14 cellular contexts compared by ENCODE assay signal in the genomic region with DNA sequence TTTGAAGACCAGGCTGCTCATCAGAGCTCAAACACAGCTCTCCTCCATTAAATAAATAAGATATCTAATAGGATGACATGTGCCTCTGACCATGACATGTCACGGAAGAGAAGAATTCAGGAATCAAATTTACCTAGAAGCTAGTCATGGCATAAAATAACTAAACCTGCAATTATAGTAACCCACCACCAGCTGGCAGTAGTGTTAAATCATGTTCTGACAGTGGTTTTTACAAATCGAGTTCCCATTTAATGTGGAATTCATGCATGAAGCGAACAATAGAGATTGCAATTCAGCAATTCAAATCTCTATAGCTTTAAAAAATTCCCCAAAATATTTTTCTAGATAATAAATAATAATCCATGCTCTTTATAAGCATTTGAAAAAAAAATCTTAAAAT.
A peak's percentile ranks its signal among the peaks of the same experiment; 100 is the strongest.
DNase-seq lines count a peak whose midpoint lies in the region; ATAC-seq and TF ChIP-seq lines count a peak whose summit lies in the region.
"Had no signal": no experiment of that assay in that cellular context is flagged by ENCODE, and none has a peak within 500 bp of the region (broad histone marks: within the 10 kb centered on the region; RNA-seq: fewer than 3 reads in every experiment).

No MANE protein-coding gene starts in this region.

- no peak for TF ChIP-seq POLR2A in transverse colon (IDR thresholded peaks at IDR 0.05)

- H3K27ac ChIP-seq in left ventricle myocardium inferior (replicated peaks) = no peak overlapping the region
- H3K27ac ChIP-seq in heart right ventricle = no peak overlapping the region
- H3K27ac ChIP-seq in transverse colon = no peak overlapping the region
- H3K27ac ChIP-seq: prostate gland had no signal

- TF ChIP-seq EP300 in transverse colon (IDR thresholded peaks at IDR 0.05; ENCODE audit: low read depth) = no peak

- peak; percentile 9 for TF ChIP-seq CTCF in left ventricle myocardium inferior (IDR thresholded peaks at IDR 0.05; ENCODE audit: borderline replicate concordance)
- TF ChIP-seq CTCF in heart right ventricle (IDR thresholded peaks at IDR 0.05) = peak in 2 of 9 donors; percentile 15 to 36
- peak; percentile 20 for TF ChIP-seq CTCF in fibroblast of pulmonary artery (IDR thresholded peaks at IDR 0.05; ENCODE audit: low read length, missing control alignments)
- TF ChIP-seq CTCF in transverse colon (IDR thresholded peaks at IDR 0.05) = peak in 4 of 5 experiments; percentile 15 to 34 (median 21)

- H3K9me3 ChIP-seq in left ventricle myocardium inferior (replicated peaks) = peaks cover 37% of the 10 kb centered on the region
- peaks cover 0 to 37% (median 12%) of the 10 kb centered on the region in 11 donors for H3K9me3 ChIP-seq in heart right ventricle
- H3K9me3 ChIP-seq in NT2/D1 (ENCODE audit: insufficient read depth, low read length) = peaks cover 25% of the 10 kb centered on the region
- H3K9me3 ChIP-seq in transverse colon = peaks cover 5 to 8% of the 10 kb centered on the region in 2 donors
- H3K9me3 ChIP-seq: prostate gland had no signal

- intact Hi-C loops in left ventricle myocardium inferior (cut with micrococcal nuclease) = no loop called here
- intact Hi-C loops in heart right ventricle (cut with DNase I) = no loop called here
- intact Hi-C loops in transverse colon (cut with DNase I; ENCODE audit: low total_unique reads) = no loop called here
- intact Hi-C loops in Right ventricle myocardium superior (cut with DNase I) = no loop called here

- ATAC-seq in heart right ventricle = no peak
- no peak for ATAC-seq in Right ventricle myocardium superior (ENCODE audit: poor library complexity)
- no peak for ATAC-seq in HG03139 (IDR thresholded peaks at IDR 0.05; ENCODE audit: unreplicated experiment)

- no peaks in the 10 kb centered on the region for H3K36me3 ChIP-seq in left ventricle myocardium inferior
- no peaks in the 10 kb centered on the region for H3K36me3 ChIP-seq in heart right ventricle
- H3K36me3 ChIP-seq in NT2/D1 (ENCODE audit: insufficient read depth, insufficient read length, low read length) = no peaks in the 10 kb centered on the region
- H3K36me3 ChIP-seq in transverse colon = no peaks in the 10 kb centered on the region
- H3K36me3 ChIP-seq: prostate gland had no signal

- H3K4me3 ChIP-seq in left ventricle myocardium inferior (no peak overlapping the region), heart right ventricle (no peak overlapping the region), NT2/D1 (ENCODE audit: insufficient read length, low read depth) (no peak overlapping the region), fibroblast of pulmonary artery (replicated peaks; ENCODE audit: low read depth, low read length) (no peak overlapping the region), transverse colon (no peak overlapping the region)
- H3K4me3 ChIP-seq: prostate gland had no signal

- in situ Hi-C loops in transverse colon (cut with MboI; ENCODE audit: low pct_ligation_motif_present in 1 of 4, low pct_unique_long_range_greater_than_20kb in 1 of 4, low sequenced_read_pairs in 3 of 4) = no loop called here

- 68 to 75% methylated on average over 3 of the region's 3 CpGs for WGBS in heart right ventricle, 2 donors
- 68 to 75% methylated on average over 3 of the region's 3 CpGs for WGBS in transverse colon (ENCODE audit: low coverage in 1 of 2), 2 donors

- DNase-seq in left ventricle myocardium inferior (no peak), heart right ventricle (no peak), NT2/D1 (ENCODE audit: low read depth, low spot score) (peak; percentile 52), fibroblast of pulmonary artery (ENCODE audit: low read depth) (peak; percentile 2), transverse colon (no peak), Right ventricle myocardium superior (no peak)
- DNase-seq in stimulated activated CD4-positive, alpha-beta T cell treated with anti-CD3 and anti-CD28 coated beads, Interleukin-15, amount 100 ng/mL, for 24 hours = no peak
- DNase-seq: activated CD4-positive, CD25-positive, alpha-beta regulatory T cell; amniotic stem cell; hypothalamus; NCI-H2171 treated with DMSO at 0.1 percent for 48 hours; stimulated activated CD8-positive, alpha-beta memory T cell treated with anti-CD3 and anti-CD28 coated beads, Interleukin-4, amount 100 ng/mL, for 48 hours had no signal

- H3K27me3 ChIP-seq in left ventricle myocardium inferior (ENCODE audit: low read depth) (no peaks in the 10 kb centered on the region), heart right ventricle (peaks cover 0 to 5% (median 0%) of the 10 kb centered on the region in 7 donors), NT2/D1 (ENCODE audit: insufficient read depth, insufficient read length) (no peaks in the 10 kb centered on the region), transverse colon (no peaks in the 10 kb centered on the region)

- H3K4me1 ChIP-seq in left ventricle myocardium inferior = no peaks in the 10 kb centered on the region
- peaks cover 0 to 26% (median 0%) of the 10 kb centered on the region in 9 donors for H3K4me1 ChIP-seq in heart right ventricle
- no peaks in the 10 kb centered on the region for H3K4me1 ChIP-seq in NT2/D1 (ENCODE audit: insufficient read depth, insufficient read length)
- no peaks in the 10 kb centered on the region for H3K4me1 ChIP-seq in transverse colon
- H3K4me1 ChIP-seq: prostate gland had no signal

- H3K9ac ChIP-seq in NT2/D1 (ENCODE audit: insufficient read length, low read depth) = no peak overlapping the region

Comparison
In these comparisons a context has a peak if more than half of its experiments do, and no peak if none do; other contexts are left out.
1. DNase-seq: peak in NT2/D1 (single experiment) and fibroblast of pulmonary artery (single experiment); none in left ventricle myocardium inferior (single experiment), heart right ventricle (0 of 2), transverse colon (single experiment), stimulated activated CD4-positive, alpha-beta T cell treated with anti-CD3 and anti-CD28 coated beads, Interleukin-15, amount 100 ng/mL, for 24 hours (single experiment) and Right ventricle myocardium superior (single experiment).